22 cellular contexts compared by ENCODE assay signal in the genomic region with DNA sequence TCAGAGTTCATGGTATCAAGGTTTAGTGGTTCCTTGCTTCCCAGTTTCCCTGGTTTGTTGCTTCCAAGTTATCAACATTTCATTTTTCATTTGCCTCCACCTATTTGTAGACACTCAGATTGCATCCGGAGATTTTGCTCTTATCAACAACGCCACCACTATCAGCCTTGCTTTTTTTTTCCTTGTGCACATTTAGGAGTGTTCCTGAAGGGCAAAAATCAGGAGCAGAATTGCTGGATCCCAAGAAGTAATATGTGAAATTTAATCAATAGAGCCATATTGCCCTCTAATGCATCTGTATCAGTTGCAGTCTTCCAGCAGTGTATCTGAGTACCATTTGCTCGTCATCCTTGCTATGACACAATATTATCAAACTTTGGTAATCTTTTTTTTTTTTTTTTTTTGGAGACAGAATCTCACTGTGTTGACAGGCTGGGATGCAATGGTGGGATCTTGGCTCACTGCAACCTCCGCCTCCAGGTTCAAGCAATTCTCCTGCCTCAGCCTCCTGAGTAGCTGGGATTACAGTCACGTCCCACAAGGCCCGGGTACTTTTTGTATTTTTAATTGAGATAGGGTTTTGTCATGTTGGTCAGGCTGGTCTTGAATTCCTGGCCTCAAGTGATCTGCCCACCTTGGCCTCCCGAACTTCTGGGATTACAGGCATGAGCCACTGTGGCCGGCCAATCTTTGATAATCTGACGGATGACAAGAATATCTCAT. TPM values are rescaled to one million over a fixed set of nuclear protein-coding genes. Genes with fewer than 3 reads are reported as not detected.
DNase-seq lines count a peak whose midpoint lies in the region; ATAC-seq, FAIRE-seq and TF ChIP-seq lines count a peak whose summit lies in the region.
"Had no signal": no experiment of that assay in that cellular context is flagged by ENCODE, and none has a peak within 500 bp of the region (broad histone marks: within the 10 kb centered on the region; RNA-seq: fewer than 3 reads in every experiment).

No MANE protein-coding gene starts in this region.

- H3K79me2 ChIP-seq in K562 (ENCODE audit: control insufficient read depth, insufficient read depth, low read length), result no peaks in the 10 kb centered on the region

- no peak for TF ChIP-seq RAD21 in K562 (CRISPR knock-in tag; conservative IDR thresholded peaks at IDR 0.05 in 1 of 2, IDR thresholded peaks at IDR 0.05 in 1 of 2)

- H2AFZ ChIP-seq in K562 (ENCODE audit: low read depth, low read length), result no peak overlapping the region

- FAIRE-seq in K562 (lab: Jason Lieb, UNC), result no peak
- FAIRE-seq: A204.1, G401.6, GM12878, GM12892, GM18507 had no signal

- no peak for TF ChIP-seq POLR2A in K562 (conservative IDR thresholded peaks at IDR 0.05)
- TF ChIP-seq POLR2A in transverse colon (IDR thresholded peaks at IDR 0.05), result no peak

- TF ChIP-seq CTCF in GM10248 (IDR thresholded peaks at IDR 0.05; ENCODE audit: control extremely low read depth, extremely low read depth, low read depth, missing control alignments), result no peak
- no peak for TF ChIP-seq CTCF in HEK293 (tag by site-specific recombination; IDR thresholded peaks at IDR 0.05)
- no peak for TF ChIP-seq CTCF in K562 (IDR thresholded peaks at IDR 0.05 in 2 of 3, conservative IDR thresholded peaks at IDR 0.05 in 1 of 3; ENCODE audit: insufficient read depth in 2 of 3, low read depth in 1 of 3, low read length in 3 of 3)
- no peak for TF ChIP-seq CTCF in transverse colon (IDR thresholded peaks at IDR 0.05)

- ATAC-seq in K562, result no peak
- no peak for ATAC-seq in HG02870 (IDR thresholded peaks at IDR 0.05; ENCODE audit: unreplicated experiment)
- ATAC-seq: GM12878 had no signal

- H3K9me1 ChIP-seq in K562 (ENCODE audit: control insufficient read depth, insufficient read depth, low read length), result no peaks in the 10 kb centered on the region

- CTCF ChIA-PET in GM10248 (lab: Yijun Ruan, JAX), result no interaction called here
- CTCF ChIA-PET in HEK293 (lab: Yijun Ruan, JAX), result no interaction called here
- CTCF ChIA-PET in K562 (lab: Yijun Ruan, JAX; ENCODE audit: low intra/inter-chr PET ratio), result no interaction called here

- H3K9me3 ChIP-seq in HEK293 (ENCODE audit: control insufficient read depth, insufficient read depth, low read depth, low read length), result no peaks in the 10 kb centered on the region
- H3K9me3 ChIP-seq in K562 (replicated peaks; ENCODE audit: control insufficient read depth, insufficient read depth, low read depth, low read length), result peaks cover 3% of the 10 kb centered on the region; the same call in 1 of the 2 replicates
- H3K9me3 ChIP-seq in transverse colon, result no peaks in the 10 kb centered on the region
- H3K9me3 ChIP-seq: BE2C had no signal

- H3K4me3 ChIP-seq in HEK293 (ENCODE audit: low read depth, low read length) (no peak overlapping the region), K562 (no peak overlapping the region), transverse colon (no peak overlapping the region)
- H3K4me3 ChIP-seq: BLaER1, GM12878 had no signal

- no peak for TF ChIP-seq EP300 in K562 (IDR thresholded peaks at IDR 0.05; ENCODE audit: low read length)
- no peak for TF ChIP-seq EP300 in transverse colon (IDR thresholded peaks at IDR 0.05; ENCODE audit: low read depth)

- H3K4me1 ChIP-seq in HEK293 (ENCODE audit: control insufficient read depth, insufficient read depth, low read length), result no peaks in the 10 kb centered on the region
- H3K4me1 ChIP-seq in K562 (replicated peaks in 1 of 2; ENCODE audit: control insufficient read depth in 2 of 2, insufficient read depth in 2 of 2, low read length in 2 of 2), result peaks cover 0 to 3% of the 10 kb centered on the region in 2 experiments; a peak in 3 of 5 replicates
- H3K4me1 ChIP-seq in transverse colon, result no peaks in the 10 kb centered on the region
- H3K4me1 ChIP-seq: BE2C, BLaER1 had no signal

- DNase-seq in GM10248 (ENCODE audit: extremely low spot score) (peak; percentile 1), K562 (ENCODE audit: extremely low read depth in 1 of 4, low spot score in 3 of 4) (no peak), transverse colon (no peak), NAMALWA (ENCODE audit: low spot score) (no peak)
- DNase-seq: 8988T; ACHN; BE2C; C1 segment of cervical spinal cord; CD4-positive, alpha-beta memory T cell; CD4-positive, CD25-positive, alpha-beta regulatory T cell; CD8-positive, alpha-beta memory T cell; COR-L47; DMS79 treated with DMSO at 0.1 percent for 48 hours; GF-D8 had no signal

- WGBS in K562 (ENCODE audit: insufficient coverage, low coverage, missing lambda C conversion rate), result 3% methylated on average over 9 of the region's 9 CpGs
- 91 to 94% methylated on average over 6 to 9 of the region's 9 CpGs for WGBS in transverse colon (ENCODE audit: low coverage in 1 of 2), 2 donors

- H3K27ac ChIP-seq in HEK293 (ENCODE audit: extremely low read depth, low read depth, low read length), result no peak overlapping the region
- no peak overlapping the region for H3K27ac ChIP-seq in K562 (ENCODE audit: extremely low read depth, low read depth, low read length)
- no peak overlapping the region for H3K27ac ChIP-seq in transverse colon
- H3K27ac ChIP-seq: BLaER1 had no signal

- intact Hi-C loops in K562 (cut with micrococcal nuclease) (no loop called here), transverse colon (cut with DNase I; ENCODE audit: low total_unique reads) (no loop called here)

- BruUV-seq in K562 (replicated peaks; lab: Mats Ljungman, UMichigan), result no TSS peak

- H3K4me2 ChIP-seq in K562 (ENCODE audit: insufficient read depth, low read length), result no peak overlapping the region
- H3K4me2 ChIP-seq: BLaER1 had no signal

- H4K20me1 ChIP-seq in K562 (replicated peaks; ENCODE audit: control insufficient read depth, insufficient read depth, low read length), result no peaks in the 10 kb centered on the region
- H4K20me1 ChIP-seq: BLaER1 had no signal

- in situ Hi-C loops in K562 (cut with MboI) (no loop called here), transverse colon (cut with MboI; ENCODE audit: low pct_ligation_motif_present in 1 of 4, low pct_unique_long_range_greater_than_20kb in 1 of 4, low sequenced_read_pairs in 3 of 4) (no loop called here)

- no peaks in the 10 kb centered on the region for H3K36me3 ChIP-seq in HEK293 (ENCODE audit: control insufficient read depth in 2 of 2, insufficient read depth in 1 of 2, low read length in 2 of 2)
- H3K36me3 ChIP-seq in K562 (ENCODE audit: control insufficient read depth, insufficient read depth, low read length), result no peaks in the 10 kb centered on the region
- H3K36me3 ChIP-seq in transverse colon, result no peaks in the 10 kb centered on the region
- H3K36me3 ChIP-seq: BE2C, BLaER1 had no signal

- no peak overlapping the region for H3K9ac ChIP-seq in K562 (ENCODE audit: insufficient read depth in 1 of 2, low read depth in 2 of 2, low read length in 2 of 2)
- H3K9ac ChIP-seq: BLaER1 had no signal

- POLR2A ChIA-PET in GM10248 (lab: Yijun Ruan, JAX), result no interaction called here
- POLR2A ChIA-PET in HEK293 (lab: Yijun Ruan, JAX), result no interaction called here
- POLR2A ChIA-PET in K562 (lab: Yijun Ruan, JAX), result interaction anchor here (1.2 to 10.5 kb wide), 3 partner anchors 9 to 43 kb away, joined by 3 to 80 read pairs (median 40); no protein-coding TSS in a partner anchor

- H3K27me3 ChIP-seq in K562 (ENCODE audit: control insufficient read depth in 2 of 2, insufficient read depth in 2 of 2, low read length in 2 of 2), result peaks cover 60 to 76% of the 10 kb centered on the region in 2 experiments
- peaks cover 6% of the 10 kb centered on the region for H3K27me3 ChIP-seq in transverse colon
- H3K27me3 ChIP-seq: BE2C, BLaER1 had no signal

TF ChIP-seq in K562, 482 proteins besides CTCF, POLR2A, EP300 and RAD21 (continues in another document):
- TF ChIP-seq NCOA4 (IDR thresholded peaks at IDR 0.05; ENCODE audit: partially characterized antibody), result no peak

RNA-seq across cellular contexts. Expression of a gene that starts 42.1 kb away (rescaled TPM):
- 625 and 1,610 TPM in 2 replicates for total RNA-seq in K562 (2011; cell fraction: chromatin; rRNA removed; ENCODE audit: low replicate concordance)
- total RNA-seq in K562 (2011; cell fraction: nucleolus; rRNA removed), result 538 and 650 TPM in 2 replicates
- 407 and 495 TPM in 2 replicates for total RNA-seq in K562 (2011; cell fraction: nucleoplasm; rRNA removed)
- total RNA-seq in K562 (2014; rRNA removed) (116 and 125 TPM in 2 replicates), K562 (2014; rRNA removed; fragmentation: Illumina TruSeq; extraction: Trizol) (92.5 and 94.6 TPM in 2 replicates), K562 (2015; rRNA removed; fragmentation: Illumina TruSeq; extraction: Trizol) (28.1 and 34.9 TPM in 2 replicates), K562 (2021) (177 and 195 TPM in 2 replicates), transverse colon (100 to 1,000 TPM in 1 of 4 donors, 1 to 10 TPM in 3; 2.5 to 709 (median 5.4) TPM)
- polyA plus RNA-seq in K562 (2011; rRNA removed) (119 and 238 TPM in 2 replicates), K562 (2014; fragmentation: Illumina TruSeq; extraction: Trizol) (135 and 164 TPM in 2 replicates), K562 (2014; fragmentation: Nextera tagmentation; extraction: Ambion mirVana) (1 to 10 TPM in 1 of 2 experiments, under 1 TPM in 1; 0.03 to 1.9 TPM), K562 (2014; rRNA removed) (129 and 135 TPM in 2 replicates)
- 143 and 156 TPM in 2 replicates for polyA plus RNA-seq in K562 (2011; cell fraction: cytosol; rRNA removed)
- 671 and 957 TPM in 2 replicates for polyA plus RNA-seq in K562 (2011; cell fraction: nucleus; rRNA removed)
- polyA plus RNA-seq in K562 (2012), result 122 and 123 TPM in 2 replicates
- 306 and 458 TPM in 2 replicates for polyA minus RNA-seq in K562 (2011; rRNA and poly(A)+ RNA removed)
- 83.2 and 205 TPM in 2 replicates for polyA minus RNA-seq in K562 (2011; cell fraction: cytosol; rRNA and poly(A)+ RNA removed)
- polyA minus RNA-seq in K562 (2011; cell fraction: nucleus; rRNA and poly(A)+ RNA removed), result 284 and 666 TPM in 2 replicates
- total RNA-seq: CD4-positive, alpha-beta memory T cell had no signal
- polyA plus RNA-seq: CD4-positive, alpha-beta memory T cell; CD4-positive, CD25-positive, alpha-beta regulatory T cell; CD8-positive, alpha-beta memory T cell had no signal

RNA-seq across cellular contexts. Expression of a gene that starts 51.1 kb away (rescaled TPM):
- total RNA-seq in K562 (2011; cell fraction: chromatin; rRNA removed; ENCODE audit: low replicate concordance), result 12.5 and 89.3 TPM in 2 replicates
- total RNA-seq in K562 (2011; cell fraction: nucleolus; rRNA removed), result 145 and 149 TPM in 2 replicates
- 44.7 and 52.3 TPM in 2 replicates for total RNA-seq in K562 (2011; cell fraction: nucleoplasm; rRNA removed)
- total RNA-seq in K562 (2014; rRNA removed) (85.2 and 90.0 TPM in 2 replicates), K562 (2014; rRNA removed; fragmentation: Illumina TruSeq; extraction: Trizol) (2.1 and 2.8 TPM in 2 replicates), K562 (2015; rRNA removed; fragmentation: Illumina TruSeq; extraction: Trizol) (1.6 and 5.2 TPM in 2 replicates), K562 (2021) (139 and 162 TPM in 2 replicates), transverse colon (10 to 100 TPM in 1 of 4 donors, 1 to 10 TPM in 2, under 1 TPM in 1; 0.41 to 10.3 (median 1.8) TPM)
- polyA plus RNA-seq in K562 (2011; rRNA removed) (9.2 and 33.6 TPM in 2 replicates), K562 (2014; fragmentation: Illumina TruSeq; extraction: Trizol) (1.6 and 15.2 TPM in 2 replicates), K562 (2014; fragmentation: Nextera tagmentation; extraction: Ambion mirVana) (1 to 10 TPM in 1 of 2 experiments, under 1 TPM in 1; 0.69 to 1.1 TPM), K562 (2014; rRNA removed) (110 and 150 TPM in 2 replicates)
- 60.0 and 286 TPM in 2 replicates for polyA plus RNA-seq in K562 (2011; cell fraction: cytosol; rRNA removed)
- polyA plus RNA-seq in K562 (2011; cell fraction: nucleus; rRNA removed), result 103 and 165 TPM in 2 replicates
- 49.9 and 97.0 TPM in 2 replicates for polyA plus RNA-seq in K562 (2012)
- 2.4 and 2.8 TPM in 2 replicates for polyA minus RNA-seq in K562 (2011; rRNA and poly(A)+ RNA removed)
- 43.2 and 113 TPM in 2 replicates for polyA minus RNA-seq in K562 (2011; cell fraction: cytosol; rRNA and poly(A)+ RNA removed)
- polyA minus RNA-seq in K562 (2011; cell fraction: nucleus; rRNA and poly(A)+ RNA removed), result 19.4 and 37.3 TPM in 2 replicates
- total RNA-seq: CD4-positive, alpha-beta memory T cell; CD8-positive, alpha-beta memory T cell had no signal
- polyA plus RNA-seq: CD4-positive, alpha-beta memory T cell; CD4-positive, CD25-positive, alpha-beta regulatory T cell; CD8-positive, alpha-beta memory T cell had no signal
